Comparison of ENCODE assay signal across 8 cellular contexts in genomic region chr1:187893471-187893870, GRCh38.
"Had no signal": no experiment of that assay in that cellular context is flagged by ENCODE, and none has a peak within 500 bp of the region (broad histone marks: within the 10 kb centered on the region; RNA-seq: fewer than 3 reads in every experiment).

No MANE protein-coding gene starts in this region.

- ATAC-seq: HCT116 had no signal

- H2AFZ ChIP-seq: GM23248 had no signal

- FAIRE-seq: HTR-8/SVneo had no signal

- H3K4me1 ChIP-seq: HAP-1 had no signal

- H3K27ac Mint-ChIP-seq: HFFc6 had no signal

- H3K27ac ChIP-seq: GM23248 had no signal

- H3K36me3 ChIP-seq: HAP-1 had no signal

- H3K9me3 ChIP-seq: HAP-1 had no signal

- H3K9ac ChIP-seq: GM23248 had no signal

- DNase-seq: GM23248, GOT3, H7, HFFc6, IMR-90 had no signal

- H3K4me3 Mint-ChIP-seq: HFFc6 had no signal

- H3K4me3 ChIP-seq: GM23248, HAP-1 had no signal
